Comparison of ENCODE assay signal across 8 cellular contexts in genomic region chr17:39928868-39929651, GRCh38. TPM values are rescaled to one million over a fixed set of nuclear protein-coding genes. Genes with fewer than 3 reads are reported as not detected.
DNase-seq lines count a peak whose midpoint lies in the region; TF ChIP-seq lines count a peak whose summit lies in the region.

No MANE protein-coding gene starts in this region.

- no peak overlapping the region for H2AFZ ChIP-seq in smooth muscle cell (ENCODE audit: low read depth)

- peaks cover 3% of the 10 kb centered on the region for H3K36me3 ChIP-seq in SJSA1
- no peaks in the 10 kb centered on the region for H3K36me3 ChIP-seq in smooth muscle cell (ENCODE audit: low read depth)

- WGBS in smooth muscle cell (ENCODE audit: low lambda C conversion rate), result 34% methylated on average over 8 of the region's 8 CpGs

- no peak for TF ChIP-seq CTCF in fibroblast of pulmonary artery (IDR thresholded peaks at IDR 0.05; ENCODE audit: low read length, missing control alignments)
- TF ChIP-seq CTCF in smooth muscle cell (IDR thresholded peaks at IDR 0.05; ENCODE audit: borderline replicate concordance, insufficient read depth, poor library complexity, severe bottlenecking), result no peak

- peak overlapping the region; percentile 98 for H3K4me2 ChIP-seq in smooth muscle cell

- DNase-seq in NK-92 treated with Interleukin-12 subunit alpha and Interleukin-12 subunit beta, amount 100 ng/mL, for 24 hours (lab: John Stamatoyannopoulos, UW), result peak; percentile 9
- DNase-seq in NK-92 (lab: John Stamatoyannopoulos, UW; ENCODE audit: unreplicated experiment), result no peak
- DNase-seq in SJSA1 (ENCODE audit: low read depth in 1 of 2, low spot score in 2 of 2), result peak in 1 of 2 experiments; percentile 85
- peak; percentile 91 for DNase-seq in fibroblast of pulmonary artery (ENCODE audit: low read depth)
- no peak for DNase-seq in smooth muscle cell (lab: John Stamatoyannopoulos, UW; ENCODE audit: unreplicated experiment)
- no peak for DNase-seq in UCSD-AML1 (lab: John Stamatoyannopoulos, UW; ENCODE audit: unreplicated experiment)
- DNase-seq in posterior cingulate gyrus, result no peak
- no peak for DNase-seq in NCI-H524 (lab: John Stamatoyannopoulos, UW)

- peaks cover 31% of the 10 kb centered on the region for H4K20me1 ChIP-seq in smooth muscle cell (ENCODE audit: low read depth)

- peak overlapping the region; percentile 93 for H3K9ac ChIP-seq in smooth muscle cell (ENCODE audit: low read depth)

- H3K9me3 ChIP-seq in SJSA1 (replicated peaks), result no peaks in the 10 kb centered on the region
- no peaks in the 10 kb centered on the region for H3K9me3 ChIP-seq in smooth muscle cell (replicated peaks; ENCODE audit: low read depth)

- H3F3A ChIP-seq in smooth muscle cell (ENCODE audit: low read depth), result peaks cover 7% of the 10 kb centered on the region

- H3K27ac ChIP-seq in SJSA1 (peak overlapping the region; percentile 89), smooth muscle cell (ENCODE audit: low read depth) (peak overlapping the region; percentile 98)

- H3K27me3 ChIP-seq in SJSA1 (replicated peaks) (no peaks in the 10 kb centered on the region), smooth muscle cell (ENCODE audit: low read depth) (no peaks in the 10 kb centered on the region)

- peaks cover 30% of the 10 kb centered on the region for H3K79me2 ChIP-seq in smooth muscle cell (ENCODE audit: low read depth)

- intact Hi-C loops in posterior cingulate gyrus (cut with DNase I), result loop anchor here (2.0 to 10.0 kb wide), 2 partner anchors 52 to 174 kb away; partner anchors contain the start of gene PSMD3

- H3K4me3 ChIP-seq in SJSA1 (no peak overlapping the region), fibroblast of pulmonary artery (replicated peaks; ENCODE audit: low read depth, low read length) (no peak overlapping the region), smooth muscle cell (no peak overlapping the region)

- H3K4me1 ChIP-seq in SJSA1 (replicated peaks) (peaks cover 35% of the 10 kb centered on the region), smooth muscle cell (ENCODE audit: low read depth) (peaks cover 25% of the 10 kb centered on the region)

RNA-seq across cellular contexts. Expression of gene LRRC3C, which starts 1.5 kb away (rescaled TPM):
- total RNA-seq in SJSA1 (2014; rRNA removed; shearing (Covaris generic)), result not detected in 2 replicates
- total RNA-seq in smooth muscle cell, result not detected in 2 replicates
- not detected in 2 replicates for polyA plus RNA-seq in smooth muscle cell

RNA-seq across cellular contexts. Expression of gene ORMDL3, which starts 1.7 kb away (rescaled TPM):
- total RNA-seq in SJSA1 (2014; rRNA removed; shearing (Covaris generic)), result 36.0 and 39.1 TPM in 2 replicates
- total RNA-seq in smooth muscle cell, result 29.8 and 43.5 TPM in 2 replicates
- 24.7 and 34.9 TPM in 2 replicates for polyA plus RNA-seq in smooth muscle cell

RNA-seq across cellular contexts. Expression of gene GSDMB, which starts 10.6 kb away (rescaled TPM):
- total RNA-seq in SJSA1 (2014; rRNA removed; shearing (Covaris generic)), result 0.85 and 2.2 TPM in 2 replicates
- total RNA-seq in smooth muscle cell, result 16.4 TPM in 2 replicates
- polyA plus RNA-seq in smooth muscle cell, result 6.6 and 12.6 TPM in 2 replicates

RNA-seq across cellular contexts. Expression of gene GSDMA, which starts 33.7 kb away (rescaled TPM):
- total RNA-seq in SJSA1 (2014; rRNA removed; shearing (Covaris generic)), result not detected in 2 replicates
- total RNA-seq in smooth muscle cell, result 0.31 and 1.3 TPM in 2 replicates
- 0.28 and 0.50 TPM in 2 replicates for polyA plus RNA-seq in smooth muscle cell

RNA-seq across cellular contexts. Expression of gene PSMD3, which starts 51.5 kb away (rescaled TPM):
- 98.3 and 167 TPM in 2 replicates for total RNA-seq in SJSA1 (2014; rRNA removed; shearing (Covaris generic))
- total RNA-seq in smooth muscle cell, result 58.0 and 83.8 TPM in 2 replicates
- 110 and 115 TPM in 2 replicates for polyA plus RNA-seq in smooth muscle cell

Comparison
In these comparisons a context has a peak if more than half of its experiments do, and no peak if none do; other contexts are left out.
1. DNase-seq: peak in NK-92 treated with Interleukin-12 subunit alpha and Interleukin-12 subunit beta, amount 100 ng/mL, for 24 hours (single experiment) and fibroblast of pulmonary artery (single experiment); none in NK-92 (single experiment), smooth muscle cell (single experiment), UCSD-AML1 (single experiment), posterior cingulate gyrus (0 of 10) and NCI-H524 (0 of 2).